23 cellular contexts compared by ENCODE assay signal in genomic region chr3:170196833-170197232, GRCh38. TPM values are rescaled to one million over a fixed set of nuclear protein-coding genes. Genes with fewer than 3 reads are reported as not detected.
DNase-seq lines count a peak whose midpoint lies in the region; ATAC-seq and TF ChIP-seq lines count a peak whose summit lies in the region.
"Had no signal": no experiment of that assay in that cellular context is flagged by ENCODE, and none has a peak within 500 bp of the region (broad histone marks: within the 10 kb centered on the region; RNA-seq: fewer than 3 reads in every experiment).

No MANE protein-coding gene starts in this region.

- H3K27me3 ChIP-seq in SK-N-SH (ENCODE audit: insufficient read depth) (no peaks in the 10 kb centered on the region), PC-3 (ENCODE audit: low read length) (no peaks in the 10 kb centered on the region), Karpas-422 (ENCODE audit: low read length) (no peaks in the 10 kb centered on the region), transverse colon (no peaks in the 10 kb centered on the region)
- H3K27me3 ChIP-seq: BLaER1, SJCRH30, upper lobe of right lung had no signal

- H3K36me3 Mint-ChIP-seq in stimulated activated effector memory CD8-positive, alpha-beta T cell treated with anti-CD3 and anti-CD28 coated beads, Interleukin-12 subunit alpha, Interleukin-12 subunit beta, amount 100 ng/mL, for 72 hours = no peaks in the 10 kb centered on the region
- H3K36me3 Mint-ChIP-seq: activated CD4-positive, alpha-beta memory T cell treated with anti-CD3 and anti-CD28 coated beads for 36 hours had no signal

- no peak for TF ChIP-seq POLR2A in transverse colon (IDR thresholded peaks at IDR 0.05)

- no peak for DNase-seq in SK-N-SH
- DNase-seq in PC-3 = peak; percentile 67
- peak; percentile 58 for DNase-seq in epithelial cell of prostate (ENCODE audit: low read depth, low spot score)
- peak in 1 of 2 donors; percentile 40 for DNase-seq in stimulated activated effector memory CD8-positive, alpha-beta T cell treated with anti-CD3 and anti-CD28 coated beads, Interleukin-12 subunit alpha, Interleukin-12 subunit beta, amount 100 ng/mL, for 72 hours (ENCODE audit: low spot score in 2 of 2)
- no peak for DNase-seq in Karpas-422
- DNase-seq in transverse colon = no peak
- DNase-seq: activated B cell treated with CpG ODN at 0.5 μM for 24 hours; activated CD4-positive, alpha-beta memory T cell treated with anti-CD3 and anti-CD28 coated beads for 36 hours; activated naive CD4-positive, alpha-beta T cell; activated T-cell treated with anti-CD3 and anti-CD28 coated beads for 4 hours; islet precursor cell; mesenchymal stem cell; naive thymus-derived CD8-positive, alpha-beta T cell; NCI-H1092; NCI-H2081 treated with DMSO at 0.1 percent for 48 hours; NCI-H510A treated with DMSO at 0.1 percent for 48 hours; SJCRH30; upper lobe of right lung had no signal

- H4K20me1 ChIP-seq in SK-N-SH (ENCODE audit: insufficient read depth) (no peaks in the 10 kb centered on the region), PC-3 (ENCODE audit: low read length) (no peaks in the 10 kb centered on the region), Karpas-422 (ENCODE audit: insufficient read depth, low read depth, low read length) (no peaks in the 10 kb centered on the region)
- H4K20me1 ChIP-seq: BLaER1 had no signal

- H3K9me3 Mint-ChIP-seq in stimulated activated effector memory CD8-positive, alpha-beta T cell treated with anti-CD3 and anti-CD28 coated beads, Interleukin-12 subunit alpha, Interleukin-12 subunit beta, amount 100 ng/mL, for 72 hours = no peaks in the 10 kb centered on the region
- H3K9me3 Mint-ChIP-seq: activated B cell treated with CpG ODN at 0.5 μM for 24 hours; activated CD4-positive, alpha-beta memory T cell treated with anti-CD3 and anti-CD28 coated beads for 36 hours; naive thymus-derived CD8-positive, alpha-beta T cell had no signal

- no peaks in the 10 kb centered on the region for H3K4me1 ChIP-seq in SK-N-SH (ENCODE audit: control insufficient read depth in 1 of 2, insufficient read depth in 2 of 2, low read depth in 1 of 2, low read length in 1 of 2)
- peaks cover 8% of the 10 kb centered on the region; the same call in 1 of the 2 replicates for H3K4me1 ChIP-seq in PC-3 (ENCODE audit: insufficient read depth, low read length)
- H3K4me1 ChIP-seq in Karpas-422 (ENCODE audit: low read length) = peaks cover 9% of the 10 kb centered on the region; the same call in 1 of the 2 replicates
- H3K4me1 ChIP-seq in transverse colon = no peaks in the 10 kb centered on the region
- H3K4me1 ChIP-seq: BLaER1, parathyroid adenoma, SJCRH30, upper lobe of right lung had no signal

- no peak overlapping the region for H3K27ac Mint-ChIP-seq in stimulated activated effector memory CD8-positive, alpha-beta T cell treated with anti-CD3 and anti-CD28 coated beads, Interleukin-12 subunit alpha, Interleukin-12 subunit beta, amount 100 ng/mL, for 72 hours
- H3K27ac Mint-ChIP-seq: activated B cell treated with CpG ODN at 0.5 μM for 24 hours; activated CD4-positive, alpha-beta memory T cell treated with anti-CD3 and anti-CD28 coated beads for 36 hours; naive thymus-derived CD8-positive, alpha-beta T cell had no signal

- H3K27ac ChIP-seq in SK-N-SH (ENCODE audit: low read depth in 2 of 2, low read length in 1 of 2) (no peak overlapping the region), PC-3 (ENCODE audit: low read length) (no peak overlapping the region), epithelial cell of prostate (peak overlapping the region; percentile 48), Karpas-422 (ENCODE audit: low read length) (no peak overlapping the region), transverse colon (no peak overlapping the region)
- H3K27ac ChIP-seq: BLaER1, parathyroid adenoma, SJCRH30, upper lobe of right lung had no signal

- no peak overlapping the region for H3K4me3 Mint-ChIP-seq in stimulated activated effector memory CD8-positive, alpha-beta T cell treated with anti-CD3 and anti-CD28 coated beads, Interleukin-12 subunit alpha, Interleukin-12 subunit beta, amount 100 ng/mL, for 72 hours
- H3K4me3 Mint-ChIP-seq: activated B cell treated with CpG ODN at 0.5 μM for 24 hours; activated CD4-positive, alpha-beta memory T cell treated with anti-CD3 and anti-CD28 coated beads for 36 hours; naive thymus-derived CD8-positive, alpha-beta T cell had no signal

- no TSS peak for BruUV-seq in PC-3 (replicated peaks; lab: Mats Ljungman, UMichigan)

- no peak for TF ChIP-seq EP300 in SK-N-SH (IDR thresholded peaks at IDR 0.05; ENCODE audit: borderline replicate concordance in 1 of 2, low read depth in 1 of 2, low read length in 1 of 2)
- TF ChIP-seq EP300 in transverse colon (IDR thresholded peaks at IDR 0.05; ENCODE audit: low read depth) = no peak

- H3K79me2 ChIP-seq in SK-N-SH (ENCODE audit: insufficient read depth) (no peaks in the 10 kb centered on the region), PC-3 (ENCODE audit: low read length) (no peaks in the 10 kb centered on the region), Karpas-422 (ENCODE audit: low read length) (no peaks in the 10 kb centered on the region)
- H3K79me2 ChIP-seq: parathyroid adenoma had no signal

- H3F3A ChIP-seq in SK-N-SH (replicated peaks; ENCODE audit: insufficient read depth) (no peaks in the 10 kb centered on the region), PC-3 (ENCODE audit: low read length, unreplicated experiment) (no peaks in the 10 kb centered on the region)

- in situ Hi-C loops in transverse colon (cut with MboI; ENCODE audit: low pct_ligation_motif_present in 1 of 4, low pct_unique_long_range_greater_than_20kb in 1 of 4, low sequenced_read_pairs in 3 of 4) = no loop called here

- H3K4me2 ChIP-seq in SK-N-SH (no peak overlapping the region), PC-3 (ENCODE audit: low read length) (no peak overlapping the region), Karpas-422 (ENCODE audit: low read depth, low read length, poor library complexity, severe bottlenecking) (no peak overlapping the region)
- H3K4me2 ChIP-seq: BLaER1 had no signal

- WGBS in SK-N-SH (ENCODE audit: low lambda C conversion rate) = 94% methylated on average over 3 of the region's 3 CpGs
- 86 to 89% methylated on average over 2 to 3 of the region's 3 CpGs for WGBS in transverse colon (ENCODE audit: low coverage in 1 of 2), 2 donors

- H3K9ac ChIP-seq in SK-N-SH = no peak overlapping the region
- H3K9ac ChIP-seq in PC-3 (ENCODE audit: low read length) = no peak overlapping the region
- H3K9ac ChIP-seq in Karpas-422 (ENCODE audit: low read length) = no peak overlapping the region
- H3K9ac ChIP-seq: BLaER1, parathyroid adenoma had no signal

- H3K4me1 Mint-ChIP-seq in stimulated activated effector memory CD8-positive, alpha-beta T cell treated with anti-CD3 and anti-CD28 coated beads, Interleukin-12 subunit alpha, Interleukin-12 subunit beta, amount 100 ng/mL, for 72 hours = no peaks in the 10 kb centered on the region
- H3K4me1 Mint-ChIP-seq: activated B cell treated with CpG ODN at 0.5 μM for 24 hours; naive thymus-derived CD8-positive, alpha-beta T cell had no signal

- H3K4me3 ChIP-seq in SK-N-SH (ENCODE audit: low read depth in 2 of 2, low read length in 1 of 2) = no peak overlapping the region
- no peak overlapping the region for H3K4me3 ChIP-seq in PC-3 (ENCODE audit: low read length)
- H3K4me3 ChIP-seq in Karpas-422 (ENCODE audit: low read length) = no peak overlapping the region
- H3K4me3 ChIP-seq in transverse colon = no peak overlapping the region
- H3K4me3 ChIP-seq: BLaER1, HAP-1, SJCRH30, upper lobe of right lung had no signal

- CTCF ChIA-PET in SK-N-SH (lab: Yijun Ruan, JAX) (no interaction called here), PC-3 (lab: Charles Lee) (interaction anchor here (0.5 kb wide), 1 partner anchor 110 kb away, joined by 9 read pairs; no protein-coding TSS in a partner anchor)

- intact Hi-C loops in PC-3 (cut with micrococcal nuclease) (no loop called here), transverse colon (cut with DNase I; ENCODE audit: low total_unique reads) (no loop called here)

- H3K9me2 ChIP-seq in SK-N-SH (no peaks in the 10 kb centered on the region), PC-3 (replicated peaks; ENCODE audit: low read length) (no peaks in the 10 kb centered on the region), Karpas-422 (replicated peaks; ENCODE audit: insufficient read depth, low read length) (no peaks in the 10 kb centered on the region)

- H2AFZ ChIP-seq in SK-N-SH (ENCODE audit: low read depth) (no peak overlapping the region), PC-3 (ENCODE audit: low read length) (no peak overlapping the region), Karpas-422 (ENCODE audit: low read length) (no peak overlapping the region)
- H2AFZ ChIP-seq: parathyroid adenoma had no signal

- POLR2A ChIA-PET in SK-N-SH (lab: Yijun Ruan, JAX) (no interaction called here), PC-3 (lab: Charles Lee; ENCODE audit: unreplicated experiment) (no interaction called here)

- no peak for ATAC-seq in SK-N-SH treated with all-trans-retinoic acid at 6 μM for 48 hours
- ATAC-seq in PC-3 = peak; percentile 89
- ATAC-seq in stimulated activated effector memory CD8-positive, alpha-beta T cell treated with anti-CD3 and anti-CD28 coated beads, Interleukin-12 subunit alpha, Interleukin-12 subunit beta, amount 100 ng/mL, for 72 hours = peak; percentile 61
- no peak for ATAC-seq in GM21390 (IDR thresholded peaks at IDR 0.05; ENCODE audit: unreplicated experiment)
- ATAC-seq: naive thymus-derived CD8-positive, alpha-beta T cell; upper lobe of right lung had no signal

- no peak for TF ChIP-seq RAD21 in SK-N-SH (IDR thresholded peaks at IDR 0.05; ENCODE audit: low read length)

- no peaks in the 10 kb centered on the region for H3K36me3 ChIP-seq in SK-N-SH (replicated peaks in 1 of 2; ENCODE audit: control insufficient read depth in 1 of 2, insufficient read depth in 2 of 2, low read length in 1 of 2)
- H3K36me3 ChIP-seq in PC-3 (ENCODE audit: low read depth, low read length) = no peaks in the 10 kb centered on the region
- H3K36me3 ChIP-seq in Karpas-422 (ENCODE audit: insufficient read depth, low read length) = no peaks in the 10 kb centered on the region
- no peaks in the 10 kb centered on the region for H3K36me3 ChIP-seq in transverse colon
- H3K36me3 ChIP-seq: BLaER1, HAP-1, SJCRH30, upper lobe of right lung had no signal

- H3K9me3 ChIP-seq in SK-N-SH (no peaks in the 10 kb centered on the region), PC-3 (ENCODE audit: low read length) (no peaks in the 10 kb centered on the region), Karpas-422 (ENCODE audit: low read length) (no peaks in the 10 kb centered on the region), transverse colon (no peaks in the 10 kb centered on the region)
- H3K9me3 ChIP-seq: BLaER1, HAP-1, SJCRH30, upper lobe of right lung had no signal

- TF ChIP-seq CTCF in SK-N-SH (IDR thresholded peaks at IDR 0.05) (no peak), PC-3 (conservative IDR thresholded peaks at IDR 0.05; ENCODE audit: low read depth, low read length) (no peak), transverse colon (IDR thresholded peaks at IDR 0.05) (no peak)

RNA-seq across cellular contexts. Expression of gene PHC3, which starts 15.3 kb away (rescaled TPM):
- polyA plus RNA-seq in SK-N-SH (2012; rRNA removed) = 9.2 and 12.5 TPM in 2 replicates
- polyA plus RNA-seq in SK-N-SH (2012; cell fraction: cytosol; rRNA removed) = 7.1 and 7.8 TPM in 2 replicates
- polyA plus RNA-seq in SK-N-SH (2012; cell fraction: nucleus; rRNA removed) = 18.3 and 26.6 TPM in 2 replicates
- total RNA-seq in PC-3 (2014; rRNA removed) = 7.5 and 16.2 TPM in 2 replicates
- 31.9 and 89.9 TPM in 2 replicates for total RNA-seq in Karpas-422 (2014; rRNA removed; shearing (Covaris generic); ENCODE audit: low replicate concordance)
- total RNA-seq in transverse colon = 10 to 100 TPM; 44.9 to 87.0 (median 69.7) TPM

RNA-seq across cellular contexts. Expression of gene PRKCI, which starts 25.4 kb away (rescaled TPM):
- 10.1 and 16.0 TPM in 2 replicates for polyA plus RNA-seq in SK-N-SH (2012; rRNA removed)
- 16.2 and 18.4 TPM in 2 replicates for polyA plus RNA-seq in SK-N-SH (2012; cell fraction: cytosol; rRNA removed)
- 10.2 and 18.1 TPM in 2 replicates for polyA plus RNA-seq in SK-N-SH (2012; cell fraction: nucleus; rRNA removed)
- 39.5 and 42.2 TPM in 2 replicates for total RNA-seq in PC-3 (2014; rRNA removed)
- 8.7 and 38.2 TPM in 2 replicates for total RNA-seq in Karpas-422 (2014; rRNA removed; shearing (Covaris generic); ENCODE audit: low replicate concordance)
- total RNA-seq in transverse colon = 10 to 100 TPM; 21.1 to 52.1 (median 36.0) TPM

Comparison
In these comparisons a context has a peak if more than half of its experiments do, and no peak if none do; other contexts are left out.
1. DNase-seq: peak in PC-3 (single experiment) and epithelial cell of prostate (single experiment); none in SK-N-SH (single experiment), Karpas-422 (single experiment) and transverse colon (single experiment).
2. ATAC-seq: peak in PC-3 (single experiment) and stimulated activated effector memory CD8-positive, alpha-beta T cell treated with anti-CD3 and anti-CD28 coated beads, Interleukin-12 subunit alpha, Interleukin-12 subunit beta, amount 100 ng/mL, for 72 hours (single experiment); none in SK-N-SH treated with all-trans-retinoic acid at 6 μM for 48 hours (single experiment) and GM21390 (single experiment).